ENCODE assay signal across 8 cellular contexts in the genomic region with DNA sequence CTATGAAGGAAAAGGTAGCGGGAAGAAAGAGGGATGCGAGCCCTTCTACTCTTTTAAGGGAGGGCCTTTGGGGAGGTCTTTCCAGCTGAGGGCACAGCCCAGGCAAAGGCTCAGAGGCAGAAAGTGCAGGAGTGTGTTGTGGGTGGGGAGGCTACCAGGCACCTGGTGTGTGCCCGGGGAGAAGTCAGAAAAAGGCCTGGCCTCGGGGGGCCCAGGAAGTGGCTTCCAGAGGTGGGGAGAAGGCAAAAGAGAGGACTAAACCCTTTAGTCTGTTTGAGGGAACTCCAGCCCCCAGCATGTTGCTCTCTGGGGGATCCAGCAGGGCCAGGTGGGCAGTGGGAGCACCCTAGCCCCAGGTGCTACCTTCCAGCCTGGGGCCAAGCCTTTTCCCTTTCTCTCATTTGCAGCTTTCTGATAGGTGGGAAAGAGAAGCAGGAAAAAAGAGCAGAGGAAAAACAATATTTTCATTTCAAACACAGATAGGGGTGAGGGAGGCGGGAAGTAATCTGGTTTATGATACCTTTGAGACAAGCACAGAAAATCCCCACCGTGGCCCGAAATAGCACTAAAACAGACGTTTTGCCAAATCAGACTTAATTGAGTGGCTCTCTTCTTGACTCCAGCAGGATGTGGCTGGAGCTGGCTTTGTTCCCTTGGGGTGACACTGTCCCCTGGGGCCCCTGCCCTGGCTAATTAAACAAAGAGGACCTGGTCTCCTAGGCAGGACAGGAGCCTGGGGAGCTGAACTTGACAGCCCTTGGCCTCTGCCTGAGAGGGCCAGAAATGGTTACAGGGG. TPM values are rescaled to one million over a fixed set of nuclear protein-coding genes. Genes with fewer than 3 reads are reported as not detected.
DNase-seq lines count a peak whose midpoint lies in the region; ATAC-seq and TF ChIP-seq lines count a peak whose summit lies in the region.

No MANE protein-coding gene starts in this region.

- no peak for TF ChIP-seq CTCF in brain microvascular endothelial cell (IDR thresholded peaks at IDR 0.05; ENCODE audit: low read depth, low read length, missing control alignments)

- peaks cover 16 to 59% (median 36%) of the 10 kb centered on the region in 4 donors for H3K4me1 Mint-ChIP-seq in CD4-positive, alpha-beta memory T cell
- H3K4me1 Mint-ChIP-seq in activated T-helper 2 cell treated with anti-CD3 and anti-CD28 coated beads, Interferon-gamma antibody, Interleukin-2, Interleukin-4, amounts not matched to agents 10 μg/mL and 5 μg/mL and 100 μg/mL, durations not matched to agents 14 hours and 24 hours and 36 hours (ENCODE audit: low read depth) = peaks cover 48% of the 10 kb centered on the region
- peaks cover 41 to 72% (median 64%) of the 10 kb centered on the region in 7 donors for H3K4me1 Mint-ChIP-seq in naive thymus-derived CD4-positive, alpha-beta T cell

- H3K9me3 ChIP-seq in CD4-positive, alpha-beta memory T cell (ENCODE audit: control insufficient read depth in 1 of 2, low read length in 2 of 2) = no peaks in the 10 kb centered on the region
- H3K9me3 ChIP-seq in naive thymus-derived CD4-positive, alpha-beta T cell (ENCODE audit: control insufficient read depth in 2 of 3, low read length in 3 of 3) = no peaks in the 10 kb centered on the region

- H3K4me3 Mint-ChIP-seq in CD4-positive, alpha-beta memory T cell = peak overlapping the region in 7 of 8 donors; percentile 4 to 63 (median 25)
- no peak overlapping the region for H3K4me3 Mint-ChIP-seq in activated T-helper 2 cell treated with anti-CD3 and anti-CD28 coated beads, Interferon-gamma antibody, Interleukin-2, Interleukin-4, amounts not matched to agents 10 μg/mL and 5 μg/mL and 100 μg/mL, durations not matched to agents 14 hours and 24 hours and 36 hours (ENCODE audit: low read depth)
- peak overlapping the region; percentile 5 to 96 (median 60) for H3K4me3 Mint-ChIP-seq in naive thymus-derived CD4-positive, alpha-beta T cell

- H3K4me3 ChIP-seq in CD4-positive, alpha-beta memory T cell (ENCODE audit: low read length in 2 of 2) = no peak overlapping the region
- no peak overlapping the region for H3K4me3 ChIP-seq in naive thymus-derived CD4-positive, alpha-beta T cell (ENCODE audit: low read length)
- H3K4me3 ChIP-seq in brain microvascular endothelial cell (ENCODE audit: low read depth, low read length) = no peak overlapping the region

- H3K27me3 ChIP-seq in CD4-positive, alpha-beta memory T cell (ENCODE audit: insufficient read depth, low read length) = no peaks in the 10 kb centered on the region
- H3K27me3 ChIP-seq in naive thymus-derived CD4-positive, alpha-beta T cell (ENCODE audit: control insufficient read depth in 2 of 2, insufficient read depth in 2 of 2, low read length in 2 of 2) = no peaks in the 10 kb centered on the region
- no peaks in the 10 kb centered on the region for H3K27me3 ChIP-seq in brain microvascular endothelial cell (replicated peaks)

- intact Hi-C loops in CD4-positive, alpha-beta memory T cell (cut with micrococcal nuclease) = no loop called here
- intact Hi-C loops in activated T-helper 2 cell treated with anti-CD3 and anti-CD28 coated beads, Interferon-gamma antibody, Interleukin-2, Interleukin-4, amounts not matched to agents 10 μg/mL and 5 μg/mL and 100 μg/mL, durations not matched to agents 14 hours and 24 hours and 36 hours (cut with micrococcal nuclease) = no loop called here
- intact Hi-C loops in naive thymus-derived CD4-positive, alpha-beta T cell (cut with micrococcal nuclease) = no loop called here

- peak; percentile 41 for ATAC-seq in GM21529 (IDR thresholded peaks at IDR 0.05; ENCODE audit: unreplicated experiment)
- ATAC-seq in naive thymus-derived CD4-positive, alpha-beta T cell = no peak
- no peak for ATAC-seq in GM19467 (IDR thresholded peaks at IDR 0.05; ENCODE audit: unreplicated experiment)
- no peak for ATAC-seq in GM18498 (IDR thresholded peaks at IDR 0.05; ENCODE audit: unreplicated experiment)
- no peak for ATAC-seq in GM19463 (IDR thresholded peaks at IDR 0.05; ENCODE audit: unreplicated experiment)

- in situ Hi-C loops in brain microvascular endothelial cell (cut with HindIII; ENCODE audit: low pct_ligation_motif_present, low sequenced_read_pairs) = no loop called here

- H3K27ac Mint-ChIP-seq in CD4-positive, alpha-beta memory T cell = peak overlapping the region; percentile 55 to 97 (median 87)
- peak overlapping the region; percentile 2 for H3K27ac Mint-ChIP-seq in activated T-helper 2 cell treated with anti-CD3 and anti-CD28 coated beads, Interferon-gamma antibody, Interleukin-2, Interleukin-4, amounts not matched to agents 10 μg/mL and 5 μg/mL and 100 μg/mL, durations not matched to agents 14 hours and 24 hours and 36 hours
- H3K27ac Mint-ChIP-seq in naive thymus-derived CD4-positive, alpha-beta T cell = peak overlapping the region; percentile 60 to 99 (median 98)

- CTCF ChIA-PET in CD4-positive, alpha-beta memory T cell (lab: Charles Lee; ENCODE audit: partially characterized antibody) = interaction anchor here (0.6 to 6.0 kb wide), 3 partner anchors 9 to 342 kb away, joined by 3 to 23 read pairs (median 3); no protein-coding TSS in a partner anchor
- CTCF ChIA-PET in naive thymus-derived CD4-positive, alpha-beta T cell (lab: Charles Lee) = interaction anchor here (1.5 to 2.5 kb wide), 3 partner anchors 9 to 83 kb away, joined by 3 to 14 read pairs (median 7); no protein-coding TSS in a partner anchor

- H3K27me3 Mint-ChIP-seq in CD4-positive, alpha-beta memory T cell = no peaks in the 10 kb centered on the region
- H3K27me3 Mint-ChIP-seq in activated T-helper 2 cell treated with anti-CD3 and anti-CD28 coated beads, Interferon-gamma antibody, Interleukin-2, Interleukin-4, amounts not matched to agents 10 μg/mL and 5 μg/mL and 100 μg/mL, durations not matched to agents 14 hours and 24 hours and 36 hours (ENCODE audit: low read depth) = no peaks in the 10 kb centered on the region
- H3K27me3 Mint-ChIP-seq in naive thymus-derived CD4-positive, alpha-beta T cell = no peaks in the 10 kb centered on the region

- no peaks in the 10 kb centered on the region for H3K36me3 Mint-ChIP-seq in CD4-positive, alpha-beta memory T cell
- peaks cover 7% of the 10 kb centered on the region for H3K36me3 Mint-ChIP-seq in activated T-helper 2 cell treated with anti-CD3 and anti-CD28 coated beads, Interferon-gamma antibody, Interleukin-2, Interleukin-4, amounts not matched to agents 10 μg/mL and 5 μg/mL and 100 μg/mL, durations not matched to agents 14 hours and 24 hours and 36 hours (ENCODE audit: low read depth)
- H3K36me3 Mint-ChIP-seq in naive thymus-derived CD4-positive, alpha-beta T cell = peaks cover 0 to 6% (median 0%) of the 10 kb centered on the region in 5 donors

- H3K9me3 Mint-ChIP-seq in CD4-positive, alpha-beta memory T cell = peaks cover 0 to 2% (median 0%) of the 10 kb centered on the region in 8 donors
- no peaks in the 10 kb centered on the region for H3K9me3 Mint-ChIP-seq in activated T-helper 2 cell treated with anti-CD3 and anti-CD28 coated beads, Interferon-gamma antibody, Interleukin-2, Interleukin-4, amounts not matched to agents 10 μg/mL and 5 μg/mL and 100 μg/mL, durations not matched to agents 14 hours and 24 hours and 36 hours
- H3K9me3 Mint-ChIP-seq in naive thymus-derived CD4-positive, alpha-beta T cell = peaks cover 0 to 2% (median 0%) of the 10 kb centered on the region in 11 donors

- no peak for DNase-seq in CD4-positive, alpha-beta memory T cell
- DNase-seq in activated T-helper 2 cell treated with anti-CD3 and anti-CD28 coated beads, Interferon-gamma antibody, Interleukin-2, Interleukin-4, amounts not matched to agents 10 μg/mL and 5 μg/mL and 100 μg/mL, durations not matched to agents 14 hours and 24 hours and 36 hours (ENCODE audit: low spot score) = no peak
- peak in 1 of 9 donors; percentile 33 for DNase-seq in naive thymus-derived CD4-positive, alpha-beta T cell
- no peak for DNase-seq in brain microvascular endothelial cell

- peaks cover 35% of the 10 kb centered on the region for H3K4me1 ChIP-seq in CD4-positive, alpha-beta memory T cell (ENCODE audit: insufficient read depth, low read length)
- H3K4me1 ChIP-seq in naive thymus-derived CD4-positive, alpha-beta T cell (ENCODE audit: control insufficient read depth in 2 of 2, insufficient read depth in 2 of 2, low read length in 2 of 2) = peaks cover 15 to 51% of the 10 kb centered on the region in 2 donors

- POLR2A ChIA-PET in CD4-positive, alpha-beta memory T cell (lab: Charles Lee; ENCODE audit: partially characterized antibody) = interaction anchor here (5.4 kb wide), 1 partner anchor 10 kb away, joined by 44 read pairs; a partner anchor contains a TSS
- POLR2A ChIA-PET in naive thymus-derived CD4-positive, alpha-beta T cell (lab: Charles Lee) = interaction anchor here (0.6 to 6.3 kb wide), 4 partner anchors 10 to 149 kb away, joined by 3 to 47 read pairs (median 4); a partner anchor contains a TSS

- no peaks in the 10 kb centered on the region for H3K36me3 ChIP-seq in CD4-positive, alpha-beta memory T cell (ENCODE audit: insufficient read depth, low read length)
- H3K36me3 ChIP-seq in naive thymus-derived CD4-positive, alpha-beta T cell (ENCODE audit: control insufficient read depth in 2 of 3, insufficient read depth in 3 of 3, low read length in 3 of 3) = peaks cover 0 to 3% (median 0%) of the 10 kb centered on the region in 3 experiments
- no peaks in the 10 kb centered on the region for H3K36me3 ChIP-seq in brain microvascular endothelial cell (replicated peaks)

- H3K27ac ChIP-seq in CD4-positive, alpha-beta memory T cell (ENCODE audit: low read depth, low read length) = no peak overlapping the region
- peak overlapping the region; percentile 93 for H3K27ac ChIP-seq in naive thymus-derived CD4-positive, alpha-beta T cell (ENCODE audit: low read depth, low read length)
- no peak overlapping the region for H3K27ac ChIP-seq in brain microvascular endothelial cell

RNA-seq across cellular contexts. Expression of a gene that starts 10.4 kb away (rescaled TPM):
- 10 to 100 TPM; 15.4 to 19.5 TPM for total RNA-seq in CD4-positive, alpha-beta memory T cell
- 1 to 10 TPM in 1 of 2 donors, under 1 TPM in 1; 0.35 to 4.0 TPM for polyA plus RNA-seq in CD4-positive, alpha-beta memory T cell
- 33.5 and 36.5 TPM in 2 replicates for total RNA-seq in activated T-helper 2 cell treated with anti-CD3 and anti-CD28 coated beads, Interferon-gamma antibody, Interleukin-2, Interleukin-4, amounts not matched to agents 10 μg/mL and 5 μg/mL and 100 μg/mL, durations not matched to agents 14 hours and 24 hours and 36 hours
- total RNA-seq in naive thymus-derived CD4-positive, alpha-beta T cell = 10 to 100 TPM; 20.1 to 46.2 (median 23.6) TPM
- polyA plus RNA-seq in naive thymus-derived CD4-positive, alpha-beta T cell = 1 to 10 TPM; 2.0 to 4.0 TPM

Comparison
In these comparisons a context has a peak if more than half of its experiments do, and no peak if none do; other contexts are left out.
1. H3K27ac Mint-ChIP-seq: peak in every context shown above with its lines; median percentile 98 in naive thymus-derived CD4-positive, alpha-beta T cell; 87 in CD4-positive, alpha-beta memory T cell; 2 in activated T-helper 2 cell treated with anti-CD3 and anti-CD28 coated beads, Interferon-gamma antibody, Interleukin-2, Interleukin-4, amounts not matched to agents 10 μg/mL and 5 μg/mL and 100 μg/mL, durations not matched to agents 14 hours and 24 hours and 36 hours.